In the genomic region with DNA sequence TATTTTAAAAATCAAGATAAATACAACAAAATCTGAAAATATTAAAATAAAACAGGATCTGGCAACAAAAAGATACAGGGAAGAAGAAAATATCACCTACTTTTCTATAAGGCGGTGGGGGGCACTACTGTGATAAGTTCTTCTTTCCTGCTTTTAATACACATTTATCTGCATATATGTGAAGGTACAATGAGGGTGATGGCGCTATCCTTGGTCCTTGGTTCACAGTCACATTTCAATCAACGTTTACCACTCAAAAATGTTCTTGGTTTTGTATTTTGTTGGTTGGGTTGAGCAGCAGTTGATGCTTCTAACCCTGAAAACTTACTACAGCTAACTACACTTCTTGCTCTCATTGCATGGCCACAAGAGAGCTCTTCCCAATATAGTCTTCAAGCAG, we compare ENCODE assay signal across 3 cellular contexts.
TF ChIP-seq lines count a peak whose summit lies in the region.

No MANE protein-coding gene starts in this region.

TF ChIP-seq in A549, 52 proteins besides CTCF, POLR2A, EP300 and RAD21 (continued from another document):
- TF ChIP-seq POLR2AphosphoS2 (conservative IDR thresholded peaks at IDR 0.05; ENCODE audit: low read length) (no peak), FOXS1 (CRISPR knock-in tag; IDR thresholded peaks at IDR 0.05) (no peak), MAZ (IDR thresholded peaks at IDR 0.05; ENCODE audit: borderline replicate concordance, low read depth, low read length) (no peak)
- TF ChIP-seq, protein P1, sequence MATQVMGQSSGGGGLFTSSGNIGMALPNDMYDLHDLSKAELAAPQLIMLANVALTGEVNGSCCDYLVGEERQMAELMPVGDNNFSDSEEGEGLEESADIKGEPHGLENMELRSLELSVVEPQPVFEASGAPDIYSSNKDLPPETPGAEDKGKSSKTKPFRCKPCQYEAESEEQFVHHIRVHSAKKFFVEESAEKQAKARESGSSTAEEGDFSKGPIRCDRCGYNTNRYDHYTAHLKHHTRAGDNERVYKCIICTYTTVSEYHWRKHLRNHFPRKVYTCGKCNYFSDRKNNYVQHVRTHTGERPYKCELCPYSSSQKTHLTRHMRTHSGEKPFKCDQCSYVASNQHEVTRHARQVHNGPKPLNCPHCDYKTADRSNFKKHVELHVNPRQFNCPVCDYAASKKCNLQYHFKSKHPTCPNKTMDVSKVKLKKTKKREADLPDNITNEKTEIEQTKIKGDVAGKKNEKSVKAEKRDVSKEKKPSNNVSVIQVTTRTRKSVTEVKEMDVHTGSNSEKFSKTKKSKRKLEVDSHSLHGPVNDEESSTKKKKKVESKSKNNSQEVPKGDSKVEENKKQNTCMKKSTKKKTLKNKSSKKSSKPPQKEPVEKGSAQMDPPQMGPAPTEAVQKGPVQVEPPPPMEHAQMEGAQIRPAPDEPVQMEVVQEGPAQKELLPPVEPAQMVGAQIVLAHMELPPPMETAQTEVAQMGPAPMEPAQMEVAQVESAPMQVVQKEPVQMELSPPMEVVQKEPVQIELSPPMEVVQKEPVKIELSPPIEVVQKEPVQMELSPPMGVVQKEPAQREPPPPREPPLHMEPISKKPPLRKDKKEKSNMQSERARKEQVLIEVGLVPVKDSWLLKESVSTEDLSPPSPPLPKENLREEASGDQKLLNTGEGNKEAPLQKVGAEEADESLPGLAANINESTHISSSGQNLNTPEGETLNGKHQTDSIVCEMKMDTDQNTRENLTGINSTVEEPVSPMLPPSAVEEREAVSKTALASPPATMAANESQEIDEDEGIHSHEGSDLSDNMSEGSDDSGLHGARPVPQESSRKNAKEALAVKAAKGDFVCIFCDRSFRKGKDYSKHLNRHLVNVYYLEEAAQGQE (IDR thresholded peaks at IDR 0.05), result peak; percentile 34; the same call in 1 of the 2 replicates
- TF ChIP-seq, protein P2, sequence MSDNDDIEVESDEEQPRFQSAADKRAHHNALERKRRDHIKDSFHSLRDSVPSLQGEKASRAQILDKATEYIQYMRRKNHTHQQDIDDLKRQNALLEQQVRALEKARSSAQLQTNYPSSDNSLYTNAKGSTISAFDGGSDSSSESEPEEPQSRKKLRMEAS (IDR thresholded peaks at IDR 0.05), result no peak

TF ChIP-seq in HEK293, 187 proteins besides CTCF, POLR2A, EP300 and RAD21:
- TF ChIP-seq, protein P1 (tag by site-specific recombination; IDR thresholded peaks at IDR 0.05), result peak; percentile 49; the same call in 1 of the 2 replicates
- TF ChIP-seq ZNF391 (tag by site-specific recombination; IDR thresholded peaks at IDR 0.05; ENCODE audit: borderline replicate concordance, low read depth), result no peak
TF ChIP-seq in HEK293: peak in this region for 1.

TF ChIP-seq in Ishikawa, 13 proteins besides CTCF, POLR2A, EP300 and RAD21 (continued from another document):
- TF ChIP-seq, protein P1 (IDR thresholded peaks at IDR 0.05; ENCODE audit: low read depth), result peak; percentile 56; the same call in 1 of the 2 replicates
